2 cellular contexts compared by ENCODE assay signal in genomic region chr3:62876064-62876463, GRCh38.
TF ChIP-seq lines count a peak whose summit lies in the region.

No MANE protein-coding gene starts in this region.

TF ChIP-seq in H1, 55 proteins besides CTCF, POLR2A, EP300 and RAD21 (continued from another document):
- TF ChIP-seq NANOG (IDR thresholded peaks at IDR 0.05; ENCODE audit: insufficient read depth, low read depth, low read length, poor library complexity, severe bottlenecking) (no peak), E2F6 (IDR thresholded peaks at IDR 0.05) (no peak), EGR1 (IDR thresholded peaks at IDR 0.05; ENCODE audit: borderline replicate concordance, low read depth, low read length) (no peak), USF2 (IDR thresholded peaks at IDR 0.05; ENCODE audit: low read length) (no peak), CEBPB (IDR thresholded peaks at IDR 0.05; ENCODE audit: low read depth, low read length) (no peak), CHD2 (IDR thresholded peaks at IDR 0.05; ENCODE audit: low read length) (no peak), ASH2L (IDR thresholded peaks at IDR 0.05; ENCODE audit: low read length) (no peak), BACH1 (IDR thresholded peaks at IDR 0.05; ENCODE audit: low read length) (no peak), JUND (IDR thresholded peaks at IDR 0.05; ENCODE audit: low read length) (no peak), SAP30 (IDR thresholded peaks at IDR 0.05; ENCODE audit: insufficient read depth, insufficient replicate concordance, low read length) (peak; percentile 97), GABPA (IDR thresholded peaks at IDR 0.05; ENCODE audit: borderline replicate concordance, insufficient read depth, low read length) (no peak), BRCA1 (IDR thresholded peaks at IDR 0.05; ENCODE audit: low read depth, low read length) (no peak), TCF12 (IDR thresholded peaks at IDR 0.05; ENCODE audit: low read depth, low read length) (0 out of 2 replicates have a peak, but pooled peaks have one; percentile 36), HDAC2 (IDR thresholded peaks at IDR 0.05; ENCODE audit: borderline replicate concordance in 1 of 2, low read depth in 2 of 2, low read length in 2 of 2) (peak in 1 of 2 experiments; percentile 67; a peak in 2 of 4 replicates), SP1 (IDR thresholded peaks at IDR 0.05; ENCODE audit: low read depth, low read length) (no peak), SIN3A (conservative IDR thresholded peaks at IDR 0.05 in 1 of 2, IDR thresholded peaks at IDR 0.05 in 1 of 2; ENCODE audit: low read depth in 1 of 2, low read length in 2 of 2) (peak; percentile 99), HDAC6 (IDR thresholded peaks at IDR 0.05; ENCODE audit: low read depth, low read length) (no peak), CTBP2 (IDR thresholded peaks at IDR 0.05; ENCODE audit: borderline replicate concordance, insufficient read depth, insufficient read length, low read length) (no peak), POU5F1 (IDR thresholded peaks at IDR 0.05; ENCODE audit: low read depth, low read length) (no peak), TBP (IDR thresholded peaks at IDR 0.05; ENCODE audit: low read depth, low read length) (no peak), CREB1 (IDR thresholded peaks at IDR 0.05) (peak; percentile 8; the same call in 1 of the 2 replicates)

TF ChIP-seq in neural cell, 6 proteins besides CTCF, POLR2A, EP300 and RAD21 (continued from another document):
- TF ChIP-seq REST (IDR thresholded peaks at IDR 0.05; ENCODE audit: borderline replicate concordance) (peak; percentile 83), POLR2AphosphoS5 (IDR thresholded peaks at IDR 0.05) (no peak), TAF1 (IDR thresholded peaks at IDR 0.05; ENCODE audit: low read depth) (no peak)
TF ChIP-seq in neural cell: peak in this region for 2.
